ENCODE assay signal across 8 cellular contexts in the genomic region with DNA sequence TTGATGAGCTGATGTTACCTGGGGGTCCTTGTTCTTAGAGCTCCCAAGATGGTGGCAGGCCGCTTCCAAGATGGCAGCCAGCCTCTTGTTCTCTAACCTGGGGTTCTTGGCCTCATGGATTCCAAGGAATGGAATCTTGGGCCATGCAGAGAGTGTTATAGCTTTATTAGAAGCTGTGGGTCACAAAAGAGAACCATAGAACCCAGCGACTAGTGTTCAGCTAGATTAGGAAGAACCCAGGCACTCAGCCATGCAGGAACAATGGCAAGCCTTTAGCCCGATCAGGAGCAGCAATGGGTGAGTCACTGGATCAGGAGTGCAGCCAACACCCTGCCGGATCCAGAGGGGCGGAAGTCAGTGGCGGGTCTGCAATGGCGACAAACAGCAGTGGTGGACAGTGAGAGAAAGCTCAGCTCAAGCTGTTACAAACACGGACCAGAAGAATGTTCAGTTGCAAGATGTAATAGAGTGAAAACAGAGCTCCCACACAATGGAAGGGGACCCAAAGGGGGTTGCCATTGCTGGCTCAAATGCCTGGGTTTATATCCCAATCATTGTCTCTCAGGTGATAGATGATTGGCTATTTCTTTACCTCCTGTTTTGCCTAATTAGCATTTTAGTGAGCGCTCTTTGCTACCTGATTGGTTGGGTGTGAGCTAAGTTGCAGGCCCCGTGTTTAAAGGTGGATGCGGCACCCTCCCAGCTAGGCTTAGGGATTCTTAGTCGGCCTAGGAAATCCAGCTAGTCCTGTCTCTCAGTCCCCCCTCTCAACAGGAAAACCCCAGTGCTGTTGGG. TPM values are rescaled to one million over a fixed set of nuclear protein-coding genes. Genes with fewer than 3 reads are reported as not detected.
A peak's percentile ranks its signal among the peaks of the same experiment; 100 is the strongest.
DNase-seq lines count a peak whose midpoint lies in the region; ATAC-seq and TF ChIP-seq lines count a peak whose summit lies in the region.
"Not testable (repeated sequence)": the region's sequence is repeated elsewhere in the genome, so short reads cannot be mapped to it uniquely, and the experiment has no call there.

No MANE protein-coding gene starts in this region.

- not testable (repeated sequence) for H3K27me3 ChIP-seq in body of pancreas; heart left ventricle; aorta (ENCODE audit: control insufficient read depth in 1 of 2, insufficient read depth in 2 of 2, low read length in 1 of 2)

- peak; percentile 35 for DNase-seq in EL
- peak; percentile 84 for DNase-seq in RPMI7951 (ENCODE audit: low read depth)
- DNase-seq in body of pancreas = peak; percentile 16 to 31 (median 22)
- DNase-seq in heart left ventricle = peak; percentile 72 to 85 (median 80)
- peak; percentile 69 for DNase-seq in medulla oblongata (ENCODE audit: extremely low spot score)
- DNase-seq in putamen (ENCODE audit: low spot score) = peak; percentile 68
- peak; percentile 78 to 79 for DNase-seq in aorta

- not testable (repeated sequence) for H3K36me3 ChIP-seq in body of pancreas (replicated peaks in 1 of 2; ENCODE audit: insufficient read depth in 1 of 2, low read depth in 2 of 2); heart left ventricle; aorta (ENCODE audit: control insufficient read depth in 1 of 2, insufficient read depth in 2 of 2, low read length in 1 of 2)

- not testable (repeated sequence) for TF ChIP-seq CTCF in body of pancreas (IDR thresholded peaks at IDR 0.05); heart left ventricle (IDR thresholded peaks at IDR 0.05)

- H3K27ac ChIP-seq in body of pancreas; aorta (ENCODE audit: low read depth in 1 of 2, low read length in 2 of 2): not testable (repeated sequence)
- H3K27ac ChIP-seq in heart left ventricle = peak overlapping the region in 9 of 12 donors; percentile 3 to 61 (median 41)

- intact Hi-C loops in body of pancreas (cut with DNase I); heart left ventricle (cut with DNase I); aorta (cut with DNase I): not testable (repeated sequence)

- H3K4me3 ChIP-seq in body of pancreas; heart left ventricle; aorta (ENCODE audit: low read length in 2 of 2): not testable (repeated sequence)

- ATAC-seq in body of pancreas (peak; percentile 33), esophagus mucosa (peak; percentile 89), heart left ventricle (peak; percentile 80 to 92 (median 86))
- not testable (repeated sequence) for ATAC-seq in aorta (ENCODE audit: low FRiP score)

- not testable (repeated sequence) for TF ChIP-seq POLR2A in body of pancreas (IDR thresholded peaks at IDR 0.05); heart left ventricle (IDR thresholded peaks at IDR 0.05)

- 80 to 87% methylated on average over 12 of the region's 12 CpGs for WGBS in body of pancreas, 2 donors
- 65 to 80% (median 67%) methylated on average over 12 of the region's 12 CpGs for WGBS in heart left ventricle, 4 donors
- WGBS in aorta, 2 donors = 66 to 67% methylated on average over 12 of the region's 12 CpGs

- H3K9me3 ChIP-seq in body of pancreas; heart left ventricle; aorta (ENCODE audit: control insufficient read depth, low read length): not testable (repeated sequence)

- peaks cover 10% of the 10 kb centered on the region for H3K4me1 ChIP-seq in body of pancreas
- H3K4me1 ChIP-seq in heart left ventricle = peaks cover 0 to 19% (median 8%) of the 10 kb centered on the region in 12 donors
- H3K4me1 ChIP-seq in aorta (ENCODE audit: control insufficient read depth in 1 of 2, insufficient read depth in 2 of 2, low read length in 2 of 2) = not testable (repeated sequence)

RNA-seq across cellular contexts. Expression of a gene that starts 58.2 kb away (rescaled TPM):
- 35.4 and 51.5 TPM in 2 replicates for total RNA-seq in RPMI7951 (2014; rRNA removed; shearing (Covaris generic))
- total RNA-seq in body of pancreas (10 to 100 TPM; 26.7 to 60.7 TPM), esophagus mucosa (4.6 TPM), heart left ventricle (10 to 100 TPM in 8 of 9 donors, 1 to 10 TPM in 1; 9.0 to 64.8 (median 14.5) TPM), aorta (10 to 100 TPM; 66.8 to 69.1 TPM)
- polyA plus RNA-seq in heart left ventricle (1 to 10 TPM; 9.1 to 9.9 TPM), aorta (10 to 100 TPM in 1 of 2 donors, 1 to 10 TPM in 1; 5.0 to 31.4 TPM)

Comparison
In these comparisons a context has a peak if more than half of its experiments do, and no peak if none do; other contexts are left out.
1. DNase-seq: peak in every context shown above with its lines; median percentile 84 in RPMI7951; 80 in heart left ventricle; 78 in aorta; 69 in medulla oblongata; 68 in putamen; 35 in EL; 22 in body of pancreas.